Comparison of ENCODE assay signal across 1 cellular context in genomic region chr2:227370087-227370486, GRCh38.
TF ChIP-seq lines count a peak whose summit lies in the region.

No MANE protein-coding gene starts in this region.

TF ChIP-seq in SK-N-SH, 30 proteins besides CTCF, POLR2A, EP300 and RAD21 (continued from another document):
- TF ChIP-seq USF1 (IDR thresholded peaks at IDR 0.05; ENCODE audit: borderline replicate concordance, low read depth) = no peak
- no peak for TF ChIP-seq EZH2phosphoT487 (IDR thresholded peaks at IDR 0.05; ENCODE audit: borderline replicate concordance, low read depth)
- TF ChIP-seq TAF1 (IDR thresholded peaks at IDR 0.05; ENCODE audit: borderline replicate concordance, low read depth, low read length) = no peak
- no peak for TF ChIP-seq REST (IDR thresholded peaks at IDR 0.05; ENCODE audit: low read depth, low read length)
- no peak for TF ChIP-seq RFX5 (IDR thresholded peaks at IDR 0.05; ENCODE audit: low read length)
- no peak for TF ChIP-seq GATA2 (CRISPR knock-in tag; IDR thresholded peaks at IDR 0.05)
- TF ChIP-seq POLR2AphosphoS5 (IDR thresholded peaks at IDR 0.05; ENCODE audit: low read depth, low read length) = no peak
- no peak for TF ChIP-seq JUND (IDR thresholded peaks at IDR 0.05)
- TF ChIP-seq ELF1 (IDR thresholded peaks at IDR 0.05) = no peak
- no peak for TF ChIP-seq NRF1 (IDR thresholded peaks at IDR 0.05; ENCODE audit: low read depth, low read length)
- no peak for TF ChIP-seq TCF12 (IDR thresholded peaks at IDR 0.05)
